ENCODE assay signal across 23 cellular contexts in the genomic region with DNA sequence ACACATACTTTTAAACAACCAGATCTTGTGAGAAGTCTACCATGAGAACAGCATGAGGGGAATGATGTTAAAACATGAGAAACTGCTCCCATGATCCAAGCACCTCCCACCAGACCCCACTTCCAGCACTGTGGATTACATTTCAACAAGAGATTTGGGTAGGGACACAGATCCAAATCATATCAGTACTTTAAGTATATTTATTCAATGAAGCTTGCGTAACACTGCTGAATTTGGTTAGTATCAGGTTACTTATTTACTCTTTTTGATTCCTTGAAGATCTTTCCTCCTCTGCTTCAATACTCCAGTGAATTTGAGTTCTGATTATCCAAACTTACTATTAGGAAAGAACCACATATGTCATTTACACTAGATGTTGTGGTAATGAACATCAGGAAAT.
"Had no signal": no experiment of that assay in that cellular context is flagged by ENCODE, and none has a peak within 500 bp of the region (broad histone marks: within the 10 kb centered on the region; RNA-seq: fewer than 3 reads in every experiment).

No MANE protein-coding gene starts in this region.

- FAIRE-seq: kidney, small intestine had no signal

- H3K27ac ChIP-seq: cardiac muscle cell, esophagus squamous epithelium, left lung, right atrium auricular region, stomach, vagina had no signal

- DNase-seq: activated CD4-positive, alpha-beta T cell treated with anti-CD3 and anti-CD28 coated beads, Interleukin-2, amount 10 ng/mL, durations not matched to agents 24 days and 14 days; activated CD8-positive, alpha-beta T cell treated with anti-CD3 and anti-CD28 coated beads for 36 hours; activated naive CD4-positive, alpha-beta T cell treated with Interleukin-2 at 50 U/mL for 16 hours; activated naive CD8-positive, alpha-beta T cell treated with anti-CD3 and anti-CD28 coated beads, Interleukin-2, amount 10 ng/mL, durations not matched to agents 7 days and 5 days; activated T-cell treated with anti-CD3 and anti-CD28 coated beads, Interleukin-2, amount 50 U/mL, for 1 hour; amygdala; effector memory CD8-positive, alpha-beta T cell; esophagus squamous epithelium; foreskin melanocyte; hypothalamus; kidney; left lung; occipital lobe; small intestine; stimulated activated CD4-positive, alpha-beta T cell treated with anti-CD3 and anti-CD28 coated beads, Interleukin-4, amount 100 ng/mL, for 24 hours; stomach; T1000; trophoblast cell had no signal

- H3K4me3 ChIP-seq: cardiac muscle cell, esophagus squamous epithelium, left lung, right atrium auricular region, stomach, vagina had no signal

- H3K9me3 ChIP-seq: esophagus squamous epithelium, left lung, right atrium auricular region, stomach, vagina had no signal

- ATAC-seq: activated CD8-positive, alpha-beta T cell treated with anti-CD3 and anti-CD28 coated beads for 36 hours; activated T-helper 17 cell treated with anti-CD3 and anti-CD28 coated beads, Interleukin-2, amount 50 U/mL, for 72 hours; effector memory CD8-positive, alpha-beta T cell; left lung; stimulated activated effector memory CD8-positive, alpha-beta T cell treated with anti-CD3 and anti-CD28 coated beads, Interleukin-12 subunit alpha, Interleukin-12 subunit beta, amount 100 ng/mL, for 72 hours had no signal

- H3K36me3 ChIP-seq: cardiac muscle cell, esophagus squamous epithelium, left lung, right atrium auricular region, stomach, vagina had no signal

- H3K27me3 ChIP-seq: cardiac muscle cell, esophagus squamous epithelium, left lung, right atrium auricular region, stomach, vagina had no signal

- H3K4me1 ChIP-seq: esophagus squamous epithelium, left lung, right atrium auricular region, stomach, vagina had no signal
